ENCODE assay signal across 13 cellular contexts in the genomic region with DNA sequence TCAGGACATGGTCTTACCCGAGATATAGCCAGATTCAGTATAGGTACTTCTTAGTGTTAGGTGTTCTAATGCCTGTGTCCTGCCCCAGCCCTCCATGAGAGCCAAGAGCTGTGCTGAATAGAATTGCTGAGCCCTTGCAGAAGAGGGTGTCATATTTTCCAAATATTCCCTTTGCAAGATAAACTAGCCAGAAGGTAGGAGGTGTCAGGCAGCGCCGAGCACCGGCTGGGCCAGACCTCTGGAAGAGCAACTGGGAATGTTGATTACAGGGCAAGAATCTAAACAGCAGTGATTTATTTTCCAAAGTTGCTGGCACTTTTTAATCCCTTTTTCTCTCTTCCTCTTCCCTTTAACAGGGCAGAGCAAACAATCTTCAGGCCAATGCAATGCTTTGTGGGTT. TPM values are rescaled to one million over a fixed set of nuclear protein-coding genes. Genes with fewer than 3 reads are reported as not detected.
A peak's percentile ranks its signal among the peaks of the same experiment; 100 is the strongest.
DNase-seq lines count a peak whose midpoint lies in the region; ATAC-seq and TF ChIP-seq lines count a peak whose summit lies in the region.
"Had no signal": no experiment of that assay in that cellular context is flagged by ENCODE, and none has a peak within 500 bp of the region (broad histone marks: within the 10 kb centered on the region; RNA-seq: fewer than 3 reads in every experiment).

No MANE protein-coding gene starts in this region.

- ATAC-seq in stimulated activated naive CD8-positive, alpha-beta T cell treated with anti-CD3 and anti-CD28 coated beads, Interleukin-15, amount 100 ng/mL, for 72 hours = no peak
- ATAC-seq in naive B cell (ENCODE audit: low read depth in 2 of 2) (no peak), HG03460 (IDR thresholded peaks at IDR 0.05; ENCODE audit: unreplicated experiment) (no peak)

- H3K9me3 ChIP-seq in esophagus muscularis mucosa = no peaks in the 10 kb centered on the region
- H3K9me3 ChIP-seq in CD8-positive, alpha-beta memory T cell (ENCODE audit: low read length) = no peaks in the 10 kb centered on the region
- H3K9me3 ChIP-seq: SK-N-SH had no signal

- TF ChIP-seq EP300 in esophagus muscularis mucosa (IDR thresholded peaks at IDR 0.05) = no peak

- no peak overlapping the region for H3K4me3 Mint-ChIP-seq in stimulated activated naive CD8-positive, alpha-beta T cell treated with anti-CD3 and anti-CD28 coated beads, Interleukin-15, Interleukin-2, amounts not matched to agents 100 ng/mL and 50 ng/mL, for 24 hours
- no peak overlapping the region for H3K4me3 Mint-ChIP-seq in stimulated activated naive CD8-positive, alpha-beta T cell treated with anti-CD3 and anti-CD28 coated beads, Interleukin-15, amount 100 ng/mL, for 72 hours
- peak overlapping the region in 4 of 8 donors; percentile 29 to 73 (median 44) for H3K4me3 Mint-ChIP-seq in naive B cell
- H3K4me3 Mint-ChIP-seq in CD8-positive, alpha-beta memory T cell = no peak overlapping the region

- peaks cover 17% of the 10 kb centered on the region for H3K4me1 Mint-ChIP-seq in stimulated activated naive CD8-positive, alpha-beta T cell treated with anti-CD3 and anti-CD28 coated beads, Interleukin-15, Interleukin-2, amounts not matched to agents 100 ng/mL and 50 ng/mL, for 24 hours (ENCODE audit: low read depth)
- peaks cover 8% of the 10 kb centered on the region for H3K4me1 Mint-ChIP-seq in stimulated activated naive CD8-positive, alpha-beta T cell treated with anti-CD3 and anti-CD28 coated beads, Interleukin-15, amount 100 ng/mL, for 72 hours
- H3K4me1 Mint-ChIP-seq in naive B cell = peaks cover 7 to 28% (median 16%) of the 10 kb centered on the region in 3 donors
- peaks cover 14 to 17% (median 16%) of the 10 kb centered on the region in 3 donors for H3K4me1 Mint-ChIP-seq in CD8-positive, alpha-beta memory T cell

- no peak for TF ChIP-seq CTCF in esophagus muscularis mucosa (IDR thresholded peaks at IDR 0.05)

- H3K36me3 Mint-ChIP-seq in stimulated activated naive CD8-positive, alpha-beta T cell treated with anti-CD3 and anti-CD28 coated beads, Interleukin-15, Interleukin-2, amounts not matched to agents 100 ng/mL and 50 ng/mL, for 24 hours (ENCODE audit: low read depth) = no peaks in the 10 kb centered on the region
- no peaks in the 10 kb centered on the region for H3K36me3 Mint-ChIP-seq in naive B cell
- no peaks in the 10 kb centered on the region for H3K36me3 Mint-ChIP-seq in CD8-positive, alpha-beta memory T cell

- intact Hi-C loops in esophagus muscularis mucosa (cut with DNase I) = no loop called here

- 35% methylated on average over 4 of the region's 4 CpGs for WGBS in esophagus muscularis mucosa

- POLR2A ChIA-PET in CD8-positive, alpha-beta memory T cell (lab: Charles Lee) = interaction anchor here (2.1 kb wide), 1 partner anchor 13 kb away, joined by 16 read pairs; no protein-coding TSS in a partner anchor

- H3K27ac ChIP-seq in esophagus muscularis mucosa (replicated peaks in 1 of 4) = peak overlapping the region; percentile 69 to 83 (median 75)
- no peak overlapping the region for H3K27ac ChIP-seq in CD8-positive, alpha-beta memory T cell (ENCODE audit: low read depth, low read length)

- DNase-seq in stimulated activated naive CD8-positive, alpha-beta T cell treated with anti-CD3 and anti-CD28 coated beads, Interleukin-15, amount 100 ng/mL, for 72 hours = no peak
- DNase-seq in esophagus muscularis mucosa (ENCODE audit: extremely low spot score) = no peak
- DNase-seq in naive B cell = no peak
- no peak for DNase-seq in CD8-positive, alpha-beta memory T cell
- no peak for DNase-seq in H7
- DNase-seq in AG08395 (ENCODE audit: low spot score) = no peak
- DNase-seq: activated CD8-positive, alpha-beta memory T cell treated with anti-CD3 and anti-CD28 coated beads, Interleukin-2, amount 50 U/mL, for 48 hours; activated naive CD4-positive, alpha-beta T cell treated with anti-CD3 and anti-CD28 coated beads, Interleukin-2, amount 50 U/mL, for 16 hours; DMS79; NK-92 treated with Interleukin-12 subunit alpha and Interleukin-12 subunit beta, amount 100 ng/mL, for 24 hours; SK-N-SH had no signal

- H3K36me3 ChIP-seq in esophagus muscularis mucosa = no peaks in the 10 kb centered on the region
- H3K36me3 ChIP-seq in CD8-positive, alpha-beta memory T cell (ENCODE audit: insufficient read depth, low read length) = no peaks in the 10 kb centered on the region
- no peaks in the 10 kb centered on the region for H3K36me3 ChIP-seq in H7 (replicated peaks; ENCODE audit: control insufficient read depth, insufficient read depth, low read length)

- H3K27me3 ChIP-seq in esophagus muscularis mucosa (no peaks in the 10 kb centered on the region), H7 (ENCODE audit: control insufficient read depth, insufficient read depth, low read length) (no peaks in the 10 kb centered on the region)
- no peaks in the 10 kb centered on the region for H3K27me3 ChIP-seq in CD8-positive, alpha-beta memory T cell (ENCODE audit: insufficient read depth, low read length, poor library complexity, severe bottlenecking)

- CTCF ChIA-PET in CD8-positive, alpha-beta memory T cell (lab: Charles Lee) = interaction anchor here (1.3 kb wide), 1 partner anchor 37 kb away, joined by 3 read pairs; the partner anchor contains the start of gene EZR

- H3K4me1 ChIP-seq in esophagus muscularis mucosa = peaks cover 18 to 49% (median 42%) of the 10 kb centered on the region in 4 donors
- peaks cover 45% of the 10 kb centered on the region for H3K4me1 ChIP-seq in CD8-positive, alpha-beta memory T cell (ENCODE audit: insufficient read depth, low read length)

- peak overlapping the region; percentile 64 for H3K27ac Mint-ChIP-seq in stimulated activated naive CD8-positive, alpha-beta T cell treated with anti-CD3 and anti-CD28 coated beads, Interleukin-15, Interleukin-2, amounts not matched to agents 100 ng/mL and 50 ng/mL, for 24 hours
- H3K27ac Mint-ChIP-seq in stimulated activated naive CD8-positive, alpha-beta T cell treated with anti-CD3 and anti-CD28 coated beads, Interleukin-15, amount 100 ng/mL, for 72 hours = no peak overlapping the region
- peak overlapping the region in 5 of 6 donors; percentile 49 to 73 (median 65) for H3K27ac Mint-ChIP-seq in naive B cell
- peak overlapping the region in 4 of 8 donors; percentile 27 to 88 (median 85) for H3K27ac Mint-ChIP-seq in CD8-positive, alpha-beta memory T cell

- H3K4me3 ChIP-seq in esophagus muscularis mucosa (no peak overlapping the region), H7 (ENCODE audit: insufficient read depth, low read depth, low read length) (no peak overlapping the region)
- no peak overlapping the region for H3K4me3 ChIP-seq in CD8-positive, alpha-beta memory T cell (ENCODE audit: low read length)

- no peaks in the 10 kb centered on the region for H3K27me3 Mint-ChIP-seq in stimulated activated naive CD8-positive, alpha-beta T cell treated with anti-CD3 and anti-CD28 coated beads, Interleukin-15, Interleukin-2, amounts not matched to agents 100 ng/mL and 50 ng/mL, for 24 hours
- H3K27me3 Mint-ChIP-seq in stimulated activated naive CD8-positive, alpha-beta T cell treated with anti-CD3 and anti-CD28 coated beads, Interleukin-15, amount 100 ng/mL, for 72 hours = no peaks in the 10 kb centered on the region
- H3K27me3 Mint-ChIP-seq in naive B cell = no peaks in the 10 kb centered on the region
- H3K27me3 Mint-ChIP-seq in CD8-positive, alpha-beta memory T cell = peaks cover 0 to 1% of the 10 kb centered on the region in 2 donors

- no peaks in the 10 kb centered on the region for H3K9me3 Mint-ChIP-seq in stimulated activated naive CD8-positive, alpha-beta T cell treated with anti-CD3 and anti-CD28 coated beads, Interleukin-15, Interleukin-2, amounts not matched to agents 100 ng/mL and 50 ng/mL, for 24 hours
- no peaks in the 10 kb centered on the region for H3K9me3 Mint-ChIP-seq in stimulated activated naive CD8-positive, alpha-beta T cell treated with anti-CD3 and anti-CD28 coated beads, Interleukin-15, amount 100 ng/mL, for 72 hours
- H3K9me3 Mint-ChIP-seq in naive B cell = no peaks in the 10 kb centered on the region
- no peaks in the 10 kb centered on the region for H3K9me3 Mint-ChIP-seq in CD8-positive, alpha-beta memory T cell

- no peak for TF ChIP-seq POLR2A in esophagus muscularis mucosa (IDR thresholded peaks at IDR 0.05; ENCODE audit: low read depth)

RNA-seq across cellular contexts. Expression of gene EZR, which starts 37.1 kb away (rescaled TPM):
- total RNA-seq in esophagus muscularis mucosa = 100 to 1,000 TPM; 205 to 226 (median 212) TPM
- polyA plus RNA-seq in naive B cell (ENCODE audit: low read depth in 6 of 6) = 100 to 1,000 TPM; 463 to 555 (median 516) TPM
- total RNA-seq in CD8-positive, alpha-beta memory T cell = 100 to 1,000 TPM; 296 to 299 TPM
- polyA plus RNA-seq in CD8-positive, alpha-beta memory T cell = 325 TPM
- total RNA-seq in H7 (2014; rRNA removed; shearing (Covaris generic)) = 203 and 216 TPM in 2 replicates

Comparison
In these comparisons a context has a peak if more than half of its experiments do, and no peak if none do; other contexts are left out.
1. H3K27ac Mint-ChIP-seq: peak in stimulated activated naive CD8-positive, alpha-beta T cell treated with anti-CD3 and anti-CD28 coated beads, Interleukin-15, Interleukin-2, amounts not matched to agents 100 ng/mL and 50 ng/mL, for 24 hours (single experiment) and naive B cell (5 of 6); none in stimulated activated naive CD8-positive, alpha-beta T cell treated with anti-CD3 and anti-CD28 coated beads, Interleukin-15, amount 100 ng/mL, for 72 hours (0 of 2).